23 cellular contexts compared by ENCODE assay signal in the genomic region with DNA sequence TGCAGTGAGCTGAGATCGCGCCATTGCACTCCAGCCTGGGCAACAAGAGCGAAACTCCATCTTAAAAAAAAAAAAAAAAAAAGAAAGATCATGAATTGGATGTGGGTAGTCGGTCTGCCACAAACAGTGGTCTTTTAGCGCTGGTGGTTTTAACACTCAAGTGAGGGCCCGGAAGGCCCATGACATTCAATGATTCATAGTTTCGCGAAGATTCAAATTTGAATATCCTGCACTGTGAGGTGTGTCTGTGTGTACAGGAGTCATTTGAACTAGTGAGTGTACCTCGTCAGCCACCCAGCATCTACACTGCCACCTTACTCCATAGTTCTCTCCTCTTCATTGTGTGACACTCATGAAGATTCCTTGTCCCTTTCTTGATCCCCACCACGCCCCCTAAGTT. TPM values are rescaled to one million over a fixed set of nuclear protein-coding genes. Genes with fewer than 3 reads are reported as not detected.
DNase-seq lines count a peak whose midpoint lies in the region; ATAC-seq and TF ChIP-seq lines count a peak whose summit lies in the region.
"Had no signal": no experiment of that assay in that cellular context is flagged by ENCODE, and none has a peak within 500 bp of the region (broad histone marks: within the 10 kb centered on the region; RNA-seq: fewer than 3 reads in every experiment).

No MANE protein-coding gene starts in this region.

- H3K4me1 Mint-ChIP-seq in CD4-positive, alpha-beta T cell (ENCODE audit: low read depth) = no peaks in the 10 kb centered on the region
- H3K4me1 Mint-ChIP-seq in activated T-helper 17 cell treated with anti-CD3 and anti-CD28 coated beads, Interleukin-2, amount 50 U/mL, for 72 hours = peaks cover 9% of the 10 kb centered on the region
- H3K4me1 Mint-ChIP-seq in osteocyte (ENCODE audit: unreplicated experiment) = no peaks in the 10 kb centered on the region
- H3K4me1 Mint-ChIP-seq: mesothelial cell of epicardium had no signal

- no peaks in the 10 kb centered on the region for H3K9me3 Mint-ChIP-seq in CD4-positive, alpha-beta T cell
- H3K9me3 Mint-ChIP-seq in activated T-helper 17 cell treated with anti-CD3 and anti-CD28 coated beads, Interleukin-2, amount 50 U/mL, for 72 hours = no peaks in the 10 kb centered on the region
- H3K9me3 Mint-ChIP-seq in osteocyte (ENCODE audit: unreplicated experiment) = no peaks in the 10 kb centered on the region
- H3K9me3 Mint-ChIP-seq: activated T-helper 1 cell treated with anti-CD3 and anti-CD28 coated beads, Interleukin-12 subunit alpha, Interleukin-12 subunit beta, Interleukin-2, Interleukin-4 antibody, amounts not matched to agents 30 ng/mL and 10 ng/mL and 1 ng/mL, durations not matched to agents 14 hours and 24 hours and 36 hours; mesothelial cell of epicardium; neural progenitor cell had no signal

- no peak overlapping the region for H3K4me3 Mint-ChIP-seq in CD4-positive, alpha-beta T cell
- H3K4me3 Mint-ChIP-seq in activated T-helper 17 cell treated with anti-CD3 and anti-CD28 coated beads, Interleukin-2, amount 50 U/mL, for 72 hours = no peak overlapping the region
- no peak overlapping the region for H3K4me3 Mint-ChIP-seq in osteocyte (ENCODE audit: unreplicated experiment)
- H3K4me3 Mint-ChIP-seq: activated T-helper 1 cell treated with anti-CD3 and anti-CD28 coated beads, Interleukin-12 subunit alpha, Interleukin-12 subunit beta, Interleukin-2, Interleukin-4 antibody, amounts not matched to agents 30 ng/mL and 10 ng/mL and 1 ng/mL, durations not matched to agents 14 hours and 24 hours and 36 hours; mesothelial cell of epicardium; neural progenitor cell had no signal

- H3K27me3 ChIP-seq in CD4-positive, alpha-beta T cell (ENCODE audit: control insufficient read depth, insufficient read depth, low read length) = no peaks in the 10 kb centered on the region

- CTCF ChIA-PET in CD4-positive, alpha-beta T cell (lab: Charles Lee) = interaction anchor here (0.7 kb wide), 1 partner anchor 1508 kb away, joined by 3 read pairs; no protein-coding TSS in a partner anchor

- no peaks in the 10 kb centered on the region for H3K36me3 Mint-ChIP-seq in CD4-positive, alpha-beta T cell (ENCODE audit: low read depth)
- no peaks in the 10 kb centered on the region for H3K36me3 Mint-ChIP-seq in activated T-helper 17 cell treated with anti-CD3 and anti-CD28 coated beads, Interleukin-2, amount 50 U/mL, for 72 hours (ENCODE audit: low read depth)
- H3K36me3 Mint-ChIP-seq in osteocyte (ENCODE audit: unreplicated experiment) = no peaks in the 10 kb centered on the region
- H3K36me3 Mint-ChIP-seq: mesothelial cell of epicardium had no signal

- POLR2A ChIA-PET in CD4-positive, alpha-beta T cell (lab: Charles Lee) = no interaction called here

- peaks cover 50% of the 10 kb centered on the region for H3K27me3 Mint-ChIP-seq in CD4-positive, alpha-beta T cell
- H3K27me3 Mint-ChIP-seq in activated T-helper 17 cell treated with anti-CD3 and anti-CD28 coated beads, Interleukin-2, amount 50 U/mL, for 72 hours = peaks cover 19% of the 10 kb centered on the region
- H3K27me3 Mint-ChIP-seq in osteocyte (ENCODE audit: unreplicated experiment) = peaks cover 37% of the 10 kb centered on the region

- H3K9me3 ChIP-seq in CD4-positive, alpha-beta T cell (ENCODE audit: control insufficient read depth, low read length) = no peaks in the 10 kb centered on the region
- H3K9me3 ChIP-seq: gastroesophageal sphincter, tibial artery had no signal

- peak; percentile 14 for ATAC-seq in CD4-positive, alpha-beta T cell (ENCODE audit: poor library complexity)
- peak; percentile 98 for ATAC-seq in activated T-helper 17 cell treated with anti-CD3 and anti-CD28 coated beads, Interleukin-2, amount 50 U/mL, for 72 hours (replicated peaks)
- no peak for ATAC-seq in GM19467 (IDR thresholded peaks at IDR 0.05; ENCODE audit: unreplicated experiment)
- ATAC-seq: gastroesophageal sphincter, left colon had no signal

- TF ChIP-seq CTCF in CD4-positive, alpha-beta T cell (IDR thresholded peaks at IDR 0.05) = no peak
- no peak for TF ChIP-seq CTCF in osteocyte (IDR thresholded peaks at IDR 0.05)

- no peak overlapping the region for H3K27ac ChIP-seq in CD4-positive, alpha-beta T cell (ENCODE audit: low read depth, low read length)
- H3K27ac ChIP-seq: C4-2B, gastroesophageal sphincter, neural progenitor cell, tibial artery had no signal

- H3K27ac Mint-ChIP-seq in CD4-positive, alpha-beta T cell = no peak overlapping the region
- H3K27ac Mint-ChIP-seq in activated T-helper 17 cell treated with anti-CD3 and anti-CD28 coated beads, Interleukin-2, amount 50 U/mL, for 72 hours = no peak overlapping the region
- no peak overlapping the region for H3K27ac Mint-ChIP-seq in osteocyte (ENCODE audit: unreplicated experiment)
- H3K27ac Mint-ChIP-seq: activated T-helper 1 cell treated with anti-CD3 and anti-CD28 coated beads, Interleukin-12 subunit alpha, Interleukin-12 subunit beta, Interleukin-2, Interleukin-4 antibody, amounts not matched to agents 30 ng/mL and 10 ng/mL and 1 ng/mL, durations not matched to agents 14 hours and 24 hours and 36 hours; mesothelial cell of epicardium had no signal

- DNase-seq in activated CD4-positive, alpha-beta T cell treated with anti-CD3 and anti-CD28 coated beads for 48 hours = peak; percentile 28
- DNase-seq in activated CD4-positive, alpha-beta T cell treated with anti-CD3 and anti-CD28 coated beads for 1 hour = no peak
- DNase-seq in CD4-positive, alpha-beta T cell = peak in 1 of 10 experiments; percentile 4
- peak; percentile 1 for DNase-seq in stimulated activated CD8-positive, alpha-beta memory T cell treated with anti-CD3 and anti-CD28 coated beads, Interleukin-12 subunit alpha, Interleukin-12 subunit beta, amount 100 ng/mL, for 4 hours (ENCODE audit: low read depth)
- DNase-seq in cardiac septum (ENCODE audit: low spot score) (no peak), osteocyte (ENCODE audit: extremely low spot score, unreplicated experiment) (no peak)
- DNase-seq: amygdala, caudate nucleus, left colon, NCI-H1105 treated with DMSO at 0.1 percent for 48 hours, NCI-H2107, NCI-H524 treated with DMSO at 0.1 percent for 48 hours, SHP77 treated with DMSO at 0.1 percent for 48 hours, tibial artery had no signal

- intact Hi-C loops in CD4-positive, alpha-beta T cell (cut with DNase I, micrococcal nuclease) = no loop called here
- intact Hi-C loops in cardiac septum (cut with DNase I) = no loop called here

RNA-seq across cellular contexts. Expression of gene CFAP77, which starts 41.3 kb away (rescaled TPM):
- total RNA-seq in CD4-positive, alpha-beta T cell = not detected
- total RNA-seq in activated T-helper 17 cell treated with anti-CD3 and anti-CD28 coated beads, Interleukin-2, amount 50 U/mL, for 72 hours = not detected
- total RNA-seq in cardiac septum (1.2 TPM), osteocyte (0.48 and 0.68 TPM in 2 replicates)
- total RNA-seq: activated T-helper 1 cell treated with anti-CD3 and anti-CD28 coated beads, Interleukin-12 subunit alpha, Interleukin-12 subunit beta, Interleukin-2, Interleukin-4 antibody, amounts not matched to agents 30 ng/mL and 10 ng/mL and 1 ng/mL, durations not matched to agents 14 hours and 24 hours and 36 hours; gastroesophageal sphincter; left colon; mesothelial cell of epicardium; OCI-LY7; smooth muscle cell had no signal

RNA-seq across cellular contexts. Expression of gene TTF1, which starts 44.6 kb away (rescaled TPM):
- total RNA-seq in CD4-positive, alpha-beta T cell = 10 to 100 TPM; 12.4 to 12.8 TPM
- 10 to 100 TPM; 22.1 to 27.0 TPM for total RNA-seq in activated T-helper 17 cell treated with anti-CD3 and anti-CD28 coated beads, Interleukin-2, amount 50 U/mL, for 72 hours
- total RNA-seq in cardiac septum = 16.5 TPM
- 11.3 and 12.7 TPM in 2 replicates for total RNA-seq in osteocyte

Comparison
In these comparisons a context has a peak if more than half of its experiments do, and no peak if none do; other contexts are left out.
1. DNase-seq: peak in activated CD4-positive, alpha-beta T cell treated with anti-CD3 and anti-CD28 coated beads for 48 hours (single experiment) and stimulated activated CD8-positive, alpha-beta memory T cell treated with anti-CD3 and anti-CD28 coated beads, Interleukin-12 subunit alpha, Interleukin-12 subunit beta, amount 100 ng/mL, for 4 hours (single experiment); none in activated CD4-positive, alpha-beta T cell treated with anti-CD3 and anti-CD28 coated beads for 1 hour (single experiment), cardiac septum (single experiment) and osteocyte (single experiment).